In genomic region chr10:34731885-34732701, GRCh38 we compare ENCODE assay signal across 14 cellular contexts.
DNase-seq lines count a peak whose midpoint lies in the region; ATAC-seq and TF ChIP-seq lines count a peak whose summit lies in the region.
"Had no signal": no experiment of that assay in that cellular context is flagged by ENCODE, and none has a peak within 500 bp of the region (broad histone marks: within the 10 kb centered on the region; RNA-seq: fewer than 3 reads in every experiment).

No MANE protein-coding gene starts in this region.

- DNase-seq in AG08395 (ENCODE audit: low spot score): peak; percentile 43
- peak; percentile 57 for DNase-seq in LHCN-M2 (ENCODE audit: low read depth)
- peak; percentile 66 to 83 for DNase-seq in cardiac fibroblast (ENCODE audit: low read depth in 2 of 2)
- peak; percentile 70 for DNase-seq in kidney tubule cell (ENCODE audit: low spot score)
- DNase-seq in putamen (ENCODE audit: low spot score): no peak
- DNase-seq in NCI-H1092 (lab: John Stamatoyannopoulos, UW): no peak
- no peak for DNase-seq in DMS79 treated with DMSO at 0.1 percent for 48 hours (lab: John Stamatoyannopoulos, UW)
- DNase-seq: activated CD4-positive, CD25-positive, alpha-beta regulatory T cell; left colon; MM.1S; upper lobe of right lung had no signal

- ATAC-seq in GM19452 (IDR thresholded peaks at IDR 0.05; ENCODE audit: unreplicated experiment): no peak
- ATAC-seq: upper lobe of right lung had no signal

- H3K4me3 ChIP-seq in cardiac fibroblast (replicated peaks in 1 of 2; ENCODE audit: low read depth in 2 of 2, low read length in 2 of 2): no peak overlapping the region
- H3K4me3 ChIP-seq: cardiac muscle cell, SJSA1, upper lobe of right lung had no signal

- no peak for TF ChIP-seq CTCF in cardiac fibroblast (IDR thresholded peaks at IDR 0.05; ENCODE audit: low read depth, low read length)

Comparison
In these comparisons a context has a peak if more than half of its experiments do, and no peak if none do; other contexts are left out.
1. DNase-seq: peak in AG08395 (single experiment), LHCN-M2 (single experiment), cardiac fibroblast (2 of 2) and kidney tubule cell (single experiment); none in putamen (single experiment), NCI-H1092 (single experiment) and DMS79 treated with DMSO at 0.1 percent for 48 hours (single experiment).